19 cellular contexts compared by ENCODE assay signal in genomic region chr21:31545036-31545435, GRCh38.
DNase-seq lines count a peak whose midpoint lies in the region; ATAC-seq, FAIRE-seq and TF ChIP-seq lines count a peak whose summit lies in the region.
"Had no signal": no experiment of that assay in that cellular context is flagged by ENCODE, and none has a peak within 500 bp of the region (broad histone marks: within the 10 kb centered on the region; RNA-seq: fewer than 3 reads in every experiment).

No MANE protein-coding gene starts in this region.

- no peak overlapping the region for H4K5ac ChIP-seq in H1 (ENCODE audit: insufficient read length, low read depth, low read length)

- H3K79me1 ChIP-seq in H1 (ENCODE audit: low read depth, low read length) = peaks cover 2% of the 10 kb centered on the region; the same call in 1 of the 2 replicates

- CTCF ChIA-PET in H1 (lab: Charles Lee; ENCODE audit: partially characterized antibody) = interaction anchor here (0.6 to 2.9 kb wide), 9 partner anchors 12 to 86 kb away, joined by 3 to 25 read pairs (median 4); no protein-coding TSS in a partner anchor

- TF ChIP-seq POLR2A in H1 (IDR thresholded peaks at IDR 0.05; ENCODE audit: control extremely low read depth in 1 of 2, low read depth in 2 of 2, low read length in 2 of 2) = no peak

- H3K27me3 Mint-ChIP-seq in GM23338 (ENCODE audit: insufficient read depth, low read depth, poor library complexity) = peaks cover 3% of the 10 kb centered on the region
- H3K27me3 Mint-ChIP-seq in neural progenitor cell (ENCODE audit: insufficient read depth, low read depth) = peaks cover 3% of the 10 kb centered on the region
- H3K27me3 Mint-ChIP-seq: CD4-positive, alpha-beta T cell had no signal

- H3K4ac ChIP-seq in H1 (replicated peaks; ENCODE audit: insufficient read length, low read depth, low read length) = no peak overlapping the region

- H4K8ac ChIP-seq in H1 (ENCODE audit: extremely low read depth, insufficient read depth, low read length) = no peak overlapping the region

- no peak overlapping the region for H2BK15ac ChIP-seq in H1 (ENCODE audit: low read length)

- H3K56ac ChIP-seq in H1 (replicated peaks; ENCODE audit: insufficient read length, low read depth, low read length) = no peak overlapping the region

- H3K4me2 ChIP-seq in GM23338 = 0 out of 2 replicates have a peak overlapping the region, but pooled peaks have one; percentile 15
- H3K4me2 ChIP-seq in H1 (ENCODE audit: insufficient read depth in 1 of 2, low read depth in 2 of 2, low read length in 2 of 2) = no peak overlapping the region
- peak overlapping the region; percentile 54 for H3K4me2 ChIP-seq in neural progenitor cell

- H3K23ac ChIP-seq in H1 (ENCODE audit: insufficient read length) = no peak overlapping the region

- H2BK120ac ChIP-seq in H1 (replicated peaks; ENCODE audit: low read depth, low read length) = no peak overlapping the region

- DNase-seq in GM23338 (ENCODE audit: low spot score) (no peak), H1 (ENCODE audit: low read depth in 1 of 2, low spot score in 2 of 2) (no peak), neural progenitor cell (ENCODE audit: low spot score) (no peak), NCI-H345 treated with DMSO at 0.1 percent for 48 hours (lab: John Stamatoyannopoulos, UW; ENCODE audit: unreplicated experiment) (no peak)
- DNase-seq: ACHN; AML-193; Caco-2; CD4-positive, alpha-beta T cell; GDM1; GOT3; H9 had no signal

- TF ChIP-seq EP300 in H1 (IDR thresholded peaks at IDR 0.05; ENCODE audit: borderline replicate concordance in 1 of 2, low read depth in 2 of 2, low read length in 2 of 2) = no peak

- no peak overlapping the region for H3K14ac ChIP-seq in H1 (ENCODE audit: insufficient read length)

- H3K4me3 ChIP-seq in GM23338 (no peak overlapping the region), HUES64 (ENCODE audit: low read length) (no peak overlapping the region), H1 (ENCODE audit: extremely low read depth in 1 of 4, insufficient read depth in 2 of 4, low read depth in 3 of 4, low read length in 4 of 4) (no peak overlapping the region), neural progenitor cell (no peak overlapping the region)

- H3K27ac ChIP-seq in GM23338 (ENCODE audit: low read depth) (no peak overlapping the region), HUES64 (ENCODE audit: low read depth, low read length) (0 out of 2 replicates have a peak overlapping the region, but pooled peaks have one; percentile 48), H1 (ENCODE audit: low read depth, low read length) (no peak overlapping the region), neural progenitor cell (no peak overlapping the region)
- H3K27ac ChIP-seq: C4-2B had no signal

- H3K27ac Mint-ChIP-seq in GM23338 = no peak overlapping the region
- H3K27ac Mint-ChIP-seq in neural progenitor cell = peak overlapping the region; percentile 10
- H3K27ac Mint-ChIP-seq: CD4-positive, alpha-beta T cell had no signal

- H3K4me1 ChIP-seq in GM23338 (ENCODE audit: insufficient read depth) = peaks cover 23% of the 10 kb centered on the region
- H3K4me1 ChIP-seq in HUES64 (ENCODE audit: insufficient read depth, low read length) = peaks cover 34% of the 10 kb centered on the region
- H3K4me1 ChIP-seq in H1 (replicated peaks in 1 of 4; ENCODE audit: control insufficient read depth in 3 of 4, insufficient read depth in 4 of 4, low read length in 3 of 4) = peaks cover 0 to 7% (median 4%) of the 10 kb centered on the region in 4 experiments; a peak in 3 of 7 replicates
- H3K4me1 ChIP-seq in neural progenitor cell = peaks cover 24% of the 10 kb centered on the region
- H3K4me1 ChIP-seq: Caco-2 had no signal

- H3K9me2 ChIP-seq in GM23338 (ENCODE audit: insufficient read depth) = no peaks in the 10 kb centered on the region

- ATAC-seq in GM23338 = no peak
- no peak for ATAC-seq in GM19035 (IDR thresholded peaks at IDR 0.05; ENCODE audit: unreplicated experiment)
- no peak for ATAC-seq in HG03196 (IDR thresholded peaks at IDR 0.05; ENCODE audit: unreplicated experiment)

- H3K36me3 ChIP-seq in GM23338 (ENCODE audit: insufficient read depth) = no peaks in the 10 kb centered on the region
- H3K36me3 ChIP-seq in HUES64 (ENCODE audit: insufficient read depth, low read length) = no peaks in the 10 kb centered on the region; the same call in 1 of the 2 replicates
- H3K36me3 ChIP-seq in H1 (ENCODE audit: control insufficient read depth in 2 of 4, insufficient read depth in 4 of 4, low read length in 3 of 4) = no peaks in the 10 kb centered on the region
- H3K36me3 ChIP-seq in neural progenitor cell = no peaks in the 10 kb centered on the region

- H3K79me2 ChIP-seq in GM23338 (replicated peaks; ENCODE audit: insufficient read depth) (peaks cover 56% of the 10 kb centered on the region), H1 (ENCODE audit: control insufficient read depth in 1 of 2, insufficient read depth in 2 of 2, low read length in 2 of 2) (peaks cover 0 to 60% of the 10 kb centered on the region in 2 experiments; a peak in 3 of 4 replicates), neural progenitor cell (ENCODE audit: low read depth) (peaks cover 95% of the 10 kb centered on the region)

- H2AFZ ChIP-seq in GM23338 = no peak overlapping the region
- H2AFZ ChIP-seq in H1 (ENCODE audit: low read length) = no peak overlapping the region
- H2AFZ ChIP-seq in neural progenitor cell (replicated peaks) = no peak overlapping the region

- no peak overlapping the region for H2AK5ac ChIP-seq in H1 (ENCODE audit: low read depth, low read length)

- POLR2A ChIA-PET in H1 (lab: Charles Lee; ENCODE audit: partially characterized antibody) = interaction anchor here (0.6 to 11.7 kb wide), 5 partner anchors 9 to 21 kb away, joined by 3 to 97 read pairs (median 4); no protein-coding TSS in a partner anchor

- TF ChIP-seq CTCF in GM23338 (conservative IDR thresholded peaks at IDR 0.05; ENCODE audit: low read depth in 2 of 2) = no peak
- TF ChIP-seq CTCF in H1 (IDR thresholded peaks at IDR 0.05; ENCODE audit: control extremely low read depth in 1 of 3, insufficient read depth in 1 of 3, low read depth in 1 of 3, low read length in 3 of 3) = no peak
- no peak for TF ChIP-seq CTCF in neural progenitor cell (IDR thresholded peaks at IDR 0.05)

- peaks cover 35% of the 10 kb centered on the region for H3K4me1 Mint-ChIP-seq in GM23338
- H3K4me1 Mint-ChIP-seq in neural progenitor cell = peaks cover 42% of the 10 kb centered on the region

- H4K91ac ChIP-seq in H1 (replicated peaks; ENCODE audit: insufficient read length, low read length) = no peak overlapping the region

- WGBS in HUES64 = 65% methylated on average over 1 of the region's 1 CpG
- WGBS in H1 (ENCODE audit: extremely low coverage in 1 of 2, insufficient coverage in 1 of 2, insufficient read length in 1 of 2, insufficient replicate concordance in 2 of 2, low coverage in 1 of 2, low lambda C conversion rate in 2 of 2, missing lambda C conversion rate in 1 of 2), 2 experiments = 78% methylated on average over 1 of the region's 1 CpG; no CpG with 5 or more reads in 1 of the 2 experiments

- H3K18ac ChIP-seq in H1 (ENCODE audit: extremely low read depth, low read length) = no peak overlapping the region

- TF ChIP-seq RAD21 in H1 (IDR thresholded peaks at IDR 0.05 in 1 of 2, conservative IDR thresholded peaks at IDR 0.05 in 1 of 2; ENCODE audit: low read depth in 2 of 2, low read length in 2 of 2) = no peak

- H2BK12ac ChIP-seq in H1 (ENCODE audit: low read depth, low read length) = no peak overlapping the region

- H3K9me3 Mint-ChIP-seq in GM23338 (no peaks in the 10 kb centered on the region), neural progenitor cell (peaks cover under 1% of the 10 kb centered on the region)
- H3K9me3 Mint-ChIP-seq: CD4-positive, alpha-beta T cell; H9 had no signal

- no peak overlapping the region for H3K4me3 Mint-ChIP-seq in GM23338
- H3K4me3 Mint-ChIP-seq in neural progenitor cell = peak overlapping the region; percentile 0
- H3K4me3 Mint-ChIP-seq: CD4-positive, alpha-beta T cell; H9 had no signal

- H4K20me1 ChIP-seq in GM23338 (replicated peaks; ENCODE audit: insufficient read depth) = peaks cover 5% of the 10 kb centered on the region; the same call in 1 of the 2 replicates
- peaks cover 0 to 3% of the 10 kb centered on the region in 2 experiments for H4K20me1 ChIP-seq in H1 (replicated peaks in 1 of 2; ENCODE audit: control insufficient read depth in 1 of 2, insufficient read depth in 2 of 2, low read length in 2 of 2)
- H4K20me1 ChIP-seq in neural progenitor cell (ENCODE audit: low read depth) = peaks cover 64% of the 10 kb centered on the region

- H3F3A ChIP-seq in GM23338 (replicated peaks; ENCODE audit: low read depth) = no peaks in the 10 kb centered on the region
- peaks cover 17% of the 10 kb centered on the region for H3F3A ChIP-seq in neural progenitor cell (ENCODE audit: low read depth)

- H2BK5ac ChIP-seq in H1 (ENCODE audit: low read depth, low read length) = 0 out of 2 replicates have a peak overlapping the region, but pooled peaks have one; percentile 46

- H2BK20ac ChIP-seq in H1 (ENCODE audit: low read length) = no peak overlapping the region

- no peaks in the 10 kb centered on the region for H3K23me2 ChIP-seq in H1 (ENCODE audit: low read depth, low read length)

- H3K27me3 ChIP-seq in GM23338 (ENCODE audit: insufficient read depth) (no peaks in the 10 kb centered on the region), HUES64 (ENCODE audit: insufficient read depth, low read length) (no peaks in the 10 kb centered on the region), H1 (replicated peaks in 1 of 4; ENCODE audit: control insufficient read depth in 3 of 4, extremely low read depth in 1 of 4, insufficient read depth in 3 of 4, low read length in 3 of 4) (no peaks in the 10 kb centered on the region), neural progenitor cell (no peaks in the 10 kb centered on the region)

- no peaks in the 10 kb centered on the region for H3K9me3 ChIP-seq in HUES64 (ENCODE audit: insufficient read depth, low read depth, low read length)
- no peaks in the 10 kb centered on the region for H3K9me3 ChIP-seq in H1 (ENCODE audit: insufficient read depth in 2 of 2, low read depth in 1 of 2, low read length in 1 of 2)
- H3K9me3 ChIP-seq in neural progenitor cell (ENCODE audit: low read depth) = no peaks in the 10 kb centered on the region
- H3K9me3 ChIP-seq: Caco-2 had no signal

- H3K9ac ChIP-seq in HUES64 (ENCODE audit: low read depth, low read length) (no peak overlapping the region), H1 (replicated peaks in 1 of 4; ENCODE audit: extremely low read depth in 1 of 4, low read depth in 3 of 4, low read length in 3 of 4) (no peak overlapping the region), neural progenitor cell (no peak overlapping the region)

- H3K36me3 Mint-ChIP-seq in GM23338 (ENCODE audit: low read depth) (no peaks in the 10 kb centered on the region), neural progenitor cell (peaks cover 15% of the 10 kb centered on the region)

- no peak for FAIRE-seq in H1 (lab: Jason Lieb, UNC)
- FAIRE-seq: A204.1, D721Med, GM12892, GM18507 had no signal

TF ChIP-seq in H1, 55 proteins besides CTCF, POLR2A, EP300 and RAD21:
- TF ChIP-seq SP4 (IDR thresholded peaks at IDR 0.05; ENCODE audit: low read length) (no peak), RFX5 (IDR thresholded peaks at IDR 0.05; ENCODE audit: borderline replicate concordance, low read depth, low read length) (no peak), EGR1 (IDR thresholded peaks at IDR 0.05; ENCODE audit: borderline replicate concordance, low read depth, low read length) (no peak), MAFK (IDR thresholded peaks at IDR 0.05; ENCODE audit: low read depth, low read length) (no peak), CBX5 (IDR thresholded peaks at IDR 0.05; ENCODE audit: low read depth, low read length) (no peak)

Comparison
In these comparisons a context has a peak if more than half of its experiments do, and no peak if none do; other contexts are left out.
1. H3K4me2 ChIP-seq: peak in GM23338 (single experiment) and neural progenitor cell (single experiment); none in H1 (0 of 2).